ENCODE assay signal across 10 cellular contexts in genomic region chr10:102241037-102241443, GRCh38. TPM values are rescaled to one million over a fixed set of nuclear protein-coding genes. Genes with fewer than 3 reads are reported as not detected.
DNase-seq lines count a peak whose midpoint lies in the region; ATAC-seq and TF ChIP-seq lines count a peak whose summit lies in the region.
"Had no signal": no experiment of that assay in that cellular context is flagged by ENCODE, and none has a peak within 500 bp of the region (broad histone marks: within the 10 kb centered on the region; RNA-seq: fewer than 3 reads in every experiment).

No MANE protein-coding gene starts in this region.

- H4K20me1 ChIP-seq in DOHH2 (ENCODE audit: control insufficient read depth, insufficient read depth, low read depth, low read length) (no peaks in the 10 kb centered on the region; the same call in 1 of the 2 replicates), PC-9 (ENCODE audit: insufficient read depth) (no peaks in the 10 kb centered on the region)

- BruUV-seq in PC-9 (replicated peaks; lab: Mats Ljungman, UMichigan): no TSS peak

- TF ChIP-seq CTCF in DOHH2 (IDR thresholded peaks at IDR 0.05; ENCODE audit: low read depth, low read length, poor library complexity, severe bottlenecking) (no peak), PC-9 (conservative IDR thresholded peaks at IDR 0.05) (no peak), fibroblast of pulmonary artery (IDR thresholded peaks at IDR 0.05; ENCODE audit: low read length, missing control alignments) (no peak), ovary (IDR thresholded peaks at IDR 0.05) (no peak)

- CTCF ChIA-PET in PC-9 (lab: Charles Lee): no interaction called here

- H3K36me3 ChIP-seq in DOHH2 (ENCODE audit: control insufficient read depth, low read length): no peaks in the 10 kb centered on the region; the same call in 1 of the 2 replicates
- no peaks in the 10 kb centered on the region for H3K36me3 ChIP-seq in PC-9 (ENCODE audit: low read depth)
- no peaks in the 10 kb centered on the region for H3K36me3 ChIP-seq in ovary
- H3K36me3 ChIP-seq: neutrophil had no signal

- H3K4me2 ChIP-seq in DOHH2 (ENCODE audit: low read length) (peak overlapping the region; percentile 79), PC-9 (peak overlapping the region; percentile 46; the same call in 1 of the 2 replicates)

- TF ChIP-seq POLR2A in ovary (IDR thresholded peaks at IDR 0.05): no peak

- no peak for DNase-seq in PC-9
- DNase-seq in fibroblast of pulmonary artery (ENCODE audit: low read depth): no peak
- DNase-seq in ovary: no peak
- no peak for DNase-seq in NCI-H2196 (lab: John Stamatoyannopoulos, UW; ENCODE audit: unreplicated experiment)
- no peak for DNase-seq in foreskin melanocyte

- H3K9me2 ChIP-seq in DOHH2 (replicated peaks; ENCODE audit: control insufficient read depth, low read length): no peaks in the 10 kb centered on the region
- H3K9me2 ChIP-seq in PC-9 (ENCODE audit: insufficient read depth): no peaks in the 10 kb centered on the region

- H2AFZ ChIP-seq in PC-9: no peak overlapping the region

- POLR2A ChIA-PET in PC-9 (lab: Charles Lee; ENCODE audit: unreplicated experiment): interaction anchor here (0.6 kb wide), 2 partner anchors 87 to 770 kb away, joined by 4 to 5 read pairs; no protein-coding TSS in a partner anchor

- H3K9me3 ChIP-seq in DOHH2 (ENCODE audit: control insufficient read depth, insufficient read depth, low read length): no peaks in the 10 kb centered on the region
- H3K9me3 ChIP-seq in PC-9 (ENCODE audit: insufficient read depth, low read depth): no peaks in the 10 kb centered on the region
- no peaks in the 10 kb centered on the region for H3K9me3 ChIP-seq in ovary
- H3K9me3 ChIP-seq: neutrophil had no signal

- peaks cover 7% of the 10 kb centered on the region for H3K79me2 ChIP-seq in DOHH2 (ENCODE audit: control insufficient read depth, low read length)
- peaks cover 5% of the 10 kb centered on the region for H3K79me2 ChIP-seq in PC-9 (ENCODE audit: low read depth)

- H3K4me1 ChIP-seq in DOHH2 (ENCODE audit: control insufficient read depth, low read length) (peaks cover 20% of the 10 kb centered on the region), PC-9 (replicated peaks; ENCODE audit: insufficient read depth) (peaks cover 5% of the 10 kb centered on the region), ovary (ENCODE audit: insufficient read depth) (peaks cover 11% of the 10 kb centered on the region)

- intact Hi-C loops in PC-9 (cut with micrococcal nuclease; ENCODE audit: unreplicated experiment): no loop called here
- intact Hi-C loops in ovary (cut with DNase I): no loop called here

- H3F3A ChIP-seq in DOHH2 (ENCODE audit: control insufficient read depth, insufficient read depth) (no peaks in the 10 kb centered on the region), PC-9 (ENCODE audit: insufficient read depth, low read depth) (no peaks in the 10 kb centered on the region)

- peaks cover 26% of the 10 kb centered on the region for H3K27me3 ChIP-seq in DOHH2 (ENCODE audit: control insufficient read depth, low read length)
- no peaks in the 10 kb centered on the region for H3K27me3 ChIP-seq in PC-9 (ENCODE audit: insufficient read depth, low read depth)
- H3K27me3 ChIP-seq in ovary: no peaks in the 10 kb centered on the region

- H3K27ac ChIP-seq in DOHH2 (ENCODE audit: low read depth, low read length) (no peak overlapping the region), PC-9 (no peak overlapping the region), ovary (no peak overlapping the region)
- H3K27ac ChIP-seq: neutrophil, RWPE1 had no signal

- WGBS in ovary, 3 donors: 0 to 2% (median 0%) methylated on average over 17 to 20 of the region's 20 CpGs

- TF ChIP-seq EP300 in ovary (IDR thresholded peaks at IDR 0.05): no peak

- no peak for ATAC-seq in GM18858 (IDR thresholded peaks at IDR 0.05; ENCODE audit: unreplicated experiment)
- ATAC-seq in HG03432 (IDR thresholded peaks at IDR 0.05; ENCODE audit: unreplicated experiment): no peak

- H3K4me3 ChIP-seq in DOHH2 (ENCODE audit: low read length) (peak overlapping the region; percentile 65), PC-9 (peak overlapping the region; percentile 36; the same call in 1 of the 2 replicates), fibroblast of pulmonary artery (replicated peaks; ENCODE audit: low read depth, low read length) (peak overlapping the region; percentile 67), ovary (peak overlapping the region; percentile 41)

RNA-seq across cellular contexts. Expression of gene PITX3, which starts 0.3 kb away (rescaled TPM):
- total RNA-seq in PC-9 (2021): not detected in 2 replicates
- not detected for total RNA-seq in ovary
- polyA plus RNA-seq in ovary: not detected

RNA-seq across cellular contexts. Expression of gene GBF1, which starts 4.3 kb away (rescaled TPM):
- total RNA-seq in PC-9 (2021) (18.6 and 28.3 TPM in 2 replicates), ovary (10 to 100 TPM; 14.1 to 43.2 (median 34.4) TPM)
- polyA plus RNA-seq in ovary: 10 to 100 TPM; 13.2 to 34.6 TPM

RNA-seq across cellular contexts. Expression of gene ELOVL3, which starts 14.9 kb away (rescaled TPM):
- total RNA-seq in PC-9 (2021): 0.61 and 0.88 TPM in 2 replicates
- not detected for total RNA-seq in ovary
- polyA plus RNA-seq in ovary: 1 to 10 TPM in 1 of 2 donors, under 1 TPM in 1; 0.08 to 1.0 TPM
